9 cellular contexts compared by ENCODE assay signal in genomic region chr6:105835373-105835772, GRCh38.
DNase-seq lines count a peak whose midpoint lies in the region; ATAC-seq and TF ChIP-seq lines count a peak whose summit lies in the region.
"Had no signal": no experiment of that assay in that cellular context is flagged by ENCODE, and none has a peak within 500 bp of the region (broad histone marks: within the 10 kb centered on the region; RNA-seq: fewer than 3 reads in every experiment).

No MANE protein-coding gene starts in this region.

- DNase-seq in activated naive CD8-positive, alpha-beta T cell treated with anti-CD3 and anti-CD28 coated beads for 36 hours, result peak; percentile 1
- no peak for DNase-seq in activated naive CD8-positive, alpha-beta T cell treated with anti-CD3 and anti-CD28 coated beads, Interleukin-2, amount 50 U/mL, for 24 hours
- DNase-seq in NOMO-1 (lab: John Stamatoyannopoulos, UW; ENCODE audit: unreplicated experiment in 2 of 2), result peak; percentile 15 to 17
- DNase-seq in erythroblast (lab: John Stamatoyannopoulos, UW), result peak; percentile 67 to 75
- DNase-seq in thyroid gland, result peak; percentile 11 to 30

- no peaks in the 10 kb centered on the region for H3K27me3 ChIP-seq in thyroid gland
- H3K27me3 ChIP-seq: vagina had no signal

- peak in 3 of 6 experiments; percentile 12 to 27 (median 22) for TF ChIP-seq CTCF in thyroid gland (IDR thresholded peaks at IDR 0.05)

- no peak overlapping the region for H3K4me3 ChIP-seq in thyroid gland (replicated peaks in 1 of 3)
- H3K4me3 ChIP-seq: vagina had no signal

- no peaks in the 10 kb centered on the region for H3K9me3 Mint-ChIP-seq in activated naive CD8-positive, alpha-beta T cell treated with anti-CD3 and anti-CD28 coated beads for 36 hours
- no peaks in the 10 kb centered on the region for H3K9me3 Mint-ChIP-seq in activated naive CD8-positive, alpha-beta T cell treated with anti-CD3 and anti-CD28 coated beads, Interleukin-2, amount 50 U/mL, for 24 hours

- TF ChIP-seq POLR2A in erythroblast (IDR thresholded peaks at IDR 0.05; ENCODE audit: low read length), result no peak
- no peak for TF ChIP-seq POLR2A in thyroid gland (IDR thresholded peaks at IDR 0.05)

- no peaks in the 10 kb centered on the region for H3K36me3 Mint-ChIP-seq in activated naive CD8-positive, alpha-beta T cell treated with anti-CD3 and anti-CD28 coated beads for 36 hours
- no peaks in the 10 kb centered on the region for H3K36me3 Mint-ChIP-seq in activated naive CD8-positive, alpha-beta T cell treated with anti-CD3 and anti-CD28 coated beads, Interleukin-2, amount 50 U/mL, for 24 hours (ENCODE audit: low read depth)

- no peaks in the 10 kb centered on the region for H3K9me3 ChIP-seq in thyroid gland
- H3K9me3 ChIP-seq: vagina had no signal

- no peak overlapping the region for H3K4me3 Mint-ChIP-seq in activated naive CD8-positive, alpha-beta T cell treated with anti-CD3 and anti-CD28 coated beads for 36 hours
- H3K4me3 Mint-ChIP-seq in activated naive CD8-positive, alpha-beta T cell treated with anti-CD3 and anti-CD28 coated beads, Interleukin-2, amount 50 U/mL, for 24 hours, result no peak overlapping the region

- H3K36me3 ChIP-seq in thyroid gland, result no peaks in the 10 kb centered on the region
- H3K36me3 ChIP-seq: vagina had no signal

- whole genome bisulfite sequencing in thyroid gland, 2 donors, result 76 to 80% methylated on average over 6 of the region's 6 CpGs

- no peak for ATAC-seq in activated naive CD8-positive, alpha-beta T cell treated with anti-CD3 and anti-CD28 coated beads, Interleukin-2, amount 50 U/mL, for 24 hours
- ATAC-seq in HG03025 (IDR thresholded peaks at IDR 0.05; ENCODE audit: low FRiP score, unreplicated experiment) (no peak), HG03469 (IDR thresholded peaks at IDR 0.05; ENCODE audit: unreplicated experiment) (no peak), GM19351 (IDR thresholded peaks at IDR 0.05; ENCODE audit: unreplicated experiment) (no peak)

- no peak overlapping the region for H3K27ac Mint-ChIP-seq in activated naive CD8-positive, alpha-beta T cell treated with anti-CD3 and anti-CD28 coated beads for 36 hours
- no peak overlapping the region for H3K27ac Mint-ChIP-seq in activated naive CD8-positive, alpha-beta T cell treated with anti-CD3 and anti-CD28 coated beads, Interleukin-2, amount 50 U/mL, for 24 hours

- no peaks in the 10 kb centered on the region for H3K4me1 Mint-ChIP-seq in activated naive CD8-positive, alpha-beta T cell treated with anti-CD3 and anti-CD28 coated beads for 36 hours
- peaks cover 10% of the 10 kb centered on the region for H3K4me1 Mint-ChIP-seq in activated naive CD8-positive, alpha-beta T cell treated with anti-CD3 and anti-CD28 coated beads, Interleukin-2, amount 50 U/mL, for 24 hours

- no peak overlapping the region for H3K27ac ChIP-seq in thyroid gland
- H3K27ac ChIP-seq: vagina had no signal

- intact Hi-C loops in thyroid gland (cut with DNase I), result no loop called here

- no peaks in the 10 kb centered on the region for H3K4me1 ChIP-seq in thyroid gland
- H3K4me1 ChIP-seq: vagina had no signal

- H3K27me3 Mint-ChIP-seq in activated naive CD8-positive, alpha-beta T cell treated with anti-CD3 and anti-CD28 coated beads for 36 hours, result peaks cover 7% of the 10 kb centered on the region
- peaks cover 3% of the 10 kb centered on the region for H3K27me3 Mint-ChIP-seq in activated naive CD8-positive, alpha-beta T cell treated with anti-CD3 and anti-CD28 coated beads, Interleukin-2, amount 50 U/mL, for 24 hours
